ENCODE assay signal across 8 cellular contexts in the genomic region with DNA sequence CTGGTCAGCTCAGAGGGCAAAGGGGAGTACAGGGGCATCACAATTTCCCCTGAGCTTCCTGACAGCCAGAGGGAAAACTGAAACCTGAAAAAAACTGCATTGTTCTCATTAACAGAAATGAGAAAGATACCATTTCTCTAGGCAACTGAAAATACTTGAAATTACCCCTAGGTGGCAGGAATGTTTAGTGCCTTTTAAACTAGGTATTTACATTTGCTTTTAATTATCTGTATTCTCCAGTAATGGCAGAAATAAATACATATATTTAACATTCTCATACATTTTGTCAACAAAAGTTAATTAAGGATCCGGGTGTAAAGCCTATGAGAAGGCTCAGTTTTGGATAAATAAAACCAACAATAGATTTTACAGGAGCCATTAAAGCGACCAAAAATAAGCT. TPM values are rescaled to one million over a fixed set of nuclear protein-coding genes. Genes with fewer than 3 reads are reported as not detected.
A peak's percentile ranks its signal among the peaks of the same experiment; 100 is the strongest.
DNase-seq lines count a peak whose midpoint lies in the region; ATAC-seq and TF ChIP-seq lines count a peak whose summit lies in the region.

No MANE protein-coding gene starts in this region.

- H3K36me3 Mint-ChIP-seq in activated T-cell treated with anti-CD3 and anti-CD28 coated beads, Interleukin-2, amount 50 U/mL, for 72 hours (ENCODE audit: insufficient read depth in 2 of 2): no peaks in the 10 kb centered on the region

- no peak overlapping the region for H3K4me3 Mint-ChIP-seq in activated T-cell treated with anti-CD3 and anti-CD28 coated beads, Interleukin-2, amount 50 U/mL, for 72 hours

- WGBS in transverse colon (ENCODE audit: low coverage in 1 of 2), 2 donors: 73% methylated on average over 2 of the region's 2 CpGs; no CpG with 5 or more reads in 1 of the 2 donors

- peaks cover 0 to 75% (median 0%) of the 10 kb centered on the region in 3 donors for H3K36me3 ChIP-seq in Peyer's patch
- H3K36me3 ChIP-seq in transverse colon: no peaks in the 10 kb centered on the region

- in situ Hi-C loops in transverse colon (cut with MboI; ENCODE audit: low pct_ligation_motif_present in 1 of 4, low pct_unique_long_range_greater_than_20kb in 1 of 4, low sequenced_read_pairs in 3 of 4): no loop called here

- intact Hi-C loops in transverse colon (cut with DNase I; ENCODE audit: low total_unique reads): no loop called here

- DNase-seq in activated T-cell treated with anti-CD3 and anti-CD28 coated beads, Interleukin-2, amount 50 U/mL, for 72 hours: no peak
- DNase-seq in activated T-cell treated with anti-CD3 and anti-CD28 coated beads for 4 hours (no peak), Peyer's patch (no peak), fibroblast of the aortic adventitia (ENCODE audit: low read depth) (peak; percentile 72), transverse colon (no peak), amygdala (lab: John Stamatoyannopoulos, UW) (no peak)
- no peak for DNase-seq in activated CD8-positive, alpha-beta memory T cell treated with anti-CD3 and anti-CD28 coated beads for 24 hours

- no peaks in the 10 kb centered on the region for H3K27me3 ChIP-seq in Peyer's patch
- no peaks in the 10 kb centered on the region for H3K27me3 ChIP-seq in transverse colon

- H3K4me1 Mint-ChIP-seq in activated T-cell treated with anti-CD3 and anti-CD28 coated beads, Interleukin-2, amount 50 U/mL, for 72 hours (ENCODE audit: low read depth): peaks cover 19% of the 10 kb centered on the region

- no peak for TF ChIP-seq EP300 in transverse colon (IDR thresholded peaks at IDR 0.05; ENCODE audit: low read depth)

- H3K4me3 ChIP-seq in Peyer's patch (no peak overlapping the region), fibroblast of the aortic adventitia (ENCODE audit: low read depth, low read length) (no peak overlapping the region), transverse colon (no peak overlapping the region)

- H3K27ac Mint-ChIP-seq in activated T-cell treated with anti-CD3 and anti-CD28 coated beads, Interleukin-2, amount 50 U/mL, for 72 hours: peak overlapping the region; percentile 81

- no peaks in the 10 kb centered on the region for H3K4me1 ChIP-seq in Peyer's patch
- H3K4me1 ChIP-seq in transverse colon: no peaks in the 10 kb centered on the region

- TF ChIP-seq CTCF in Peyer's patch (IDR thresholded peaks at IDR 0.05) (peak in 5 of 6 experiments; percentile 32 to 64 (median 55)), fibroblast of the aortic adventitia (IDR thresholded peaks at IDR 0.05; ENCODE audit: insufficient read depth, low read length) (peak; percentile 64), transverse colon (IDR thresholded peaks at IDR 0.05) (peak; percentile 43 to 49 (median 45))

- H3K9me3 ChIP-seq in Peyer's patch: no peaks in the 10 kb centered on the region
- no peaks in the 10 kb centered on the region for H3K9me3 ChIP-seq in transverse colon

- H3K27ac ChIP-seq in Peyer's patch (no peak overlapping the region), transverse colon (no peak overlapping the region)

- H3K27me3 Mint-ChIP-seq in activated T-cell treated with anti-CD3 and anti-CD28 coated beads, Interleukin-2, amount 50 U/mL, for 72 hours (ENCODE audit: low read depth): no peaks in the 10 kb centered on the region

- ATAC-seq in activated T-cell treated with anti-CD3 and anti-CD28 coated beads, Interleukin-2, amount 50 U/mL, for 72 hours (replicated peaks in 1 of 2): no peak
- ATAC-seq in GM18861 (IDR thresholded peaks at IDR 0.05; ENCODE audit: unreplicated experiment): no peak

- H3K9me3 Mint-ChIP-seq in activated T-cell treated with anti-CD3 and anti-CD28 coated beads, Interleukin-2, amount 50 U/mL, for 72 hours: no peaks in the 10 kb centered on the region

- no peak for TF ChIP-seq POLR2A in Peyer's patch (IDR thresholded peaks at IDR 0.05)
- TF ChIP-seq POLR2A in transverse colon (IDR thresholded peaks at IDR 0.05): no peak

RNA-seq across cellular contexts. Expression of a gene that starts 34.5 kb away (rescaled TPM):
- 1,000 to 10,000 TPM; 1,385 to 1,395 TPM for total RNA-seq in activated T-cell treated with anti-CD3 and anti-CD28 coated beads, Interleukin-2, amount 50 U/mL, for 72 hours
- total RNA-seq in Peyer's patch (1,000 to 10,000 TPM in 1 of 4 donors, 100 to 1,000 TPM in 3; 308 to 1,394 (median 568) TPM), fibroblast of the aortic adventitia (ENCODE audit: low replicate concordance) (639 and 1,869 TPM in 2 replicates), transverse colon (1,000 to 10,000 TPM in 2 of 4 donors, 100 to 1,000 TPM in 2; 258 to 1,056 (median 762) TPM)
